In the genomic region with DNA sequence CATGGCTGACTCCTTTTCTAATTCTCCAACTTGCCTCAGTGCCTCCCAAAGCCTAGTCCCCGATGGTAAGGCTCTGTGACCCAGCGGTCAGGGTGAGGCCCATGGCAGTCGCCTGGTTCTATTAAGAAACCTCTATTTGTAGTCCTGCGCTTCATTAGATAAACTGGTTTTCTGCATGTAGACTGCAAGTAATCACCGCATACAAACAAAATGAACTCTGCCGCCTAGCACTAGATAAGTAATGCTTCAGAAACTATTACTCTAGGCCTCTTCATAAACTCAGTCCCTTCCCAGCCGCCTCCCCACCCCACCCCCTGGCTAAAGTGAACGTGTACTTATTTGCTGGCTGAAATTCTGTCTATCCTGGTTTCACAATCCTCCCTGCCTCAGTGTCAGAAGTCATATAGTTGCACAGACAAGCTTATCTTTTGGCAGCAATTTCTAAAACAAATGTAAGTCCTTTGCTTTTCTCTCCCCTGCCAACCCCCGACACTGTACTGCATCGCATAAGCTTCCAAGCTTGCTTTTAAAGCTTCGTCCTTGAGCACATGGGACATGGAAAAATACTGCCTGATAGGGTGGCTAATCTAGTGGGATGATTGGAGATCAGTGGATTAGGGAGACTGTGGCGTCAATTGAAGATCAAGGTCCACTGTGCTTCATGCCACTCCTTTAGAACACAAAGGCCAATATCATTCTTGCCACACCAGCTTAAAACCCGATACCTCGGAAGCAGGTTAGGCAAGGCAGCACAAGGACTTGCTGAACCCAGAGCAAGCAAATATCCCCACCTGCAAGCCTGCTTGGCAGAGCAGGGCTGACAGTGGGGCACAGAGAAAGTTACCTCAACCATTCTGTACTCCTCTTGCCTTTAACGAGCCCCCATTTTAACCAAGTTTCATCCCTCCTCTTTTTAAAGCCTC, we compare ENCODE assay signal across 10 cellular contexts.
DNase-seq lines count a peak whose midpoint lies in the region; ATAC-seq and TF ChIP-seq lines count a peak whose summit lies in the region.
"Had no signal": no experiment of that assay in that cellular context is flagged by ENCODE, and none has a peak within 500 bp of the region (broad histone marks: within the 10 kb centered on the region; RNA-seq: fewer than 3 reads in every experiment).

No MANE protein-coding gene starts in this region.

- no peaks in the 10 kb centered on the region for H3K79me1 ChIP-seq in neuronal stem cell (ENCODE audit: low read depth, low read length)

- H3K18ac ChIP-seq in neuronal stem cell (ENCODE audit: low read length) = peak overlapping the region; percentile 76

- peak overlapping the region; percentile 62 for H2BK120ac ChIP-seq in neuronal stem cell (ENCODE audit: low read depth, low read length)

- no peaks in the 10 kb centered on the region for H3F3A ChIP-seq in OCI-LY1 (ENCODE audit: insufficient read depth, low read length)

- H3K4me3 Mint-ChIP-seq in CD8-positive, alpha-beta memory T cell = peak overlapping the region in 2 of 7 donors; percentile 40 to 68

- no peak overlapping the region for H3K4me3 ChIP-seq in CD8-positive, alpha-beta memory T cell (ENCODE audit: low read length)
- H3K4me3 ChIP-seq in OCI-LY1 (ENCODE audit: low read depth, low read length, poor library complexity, severe bottlenecking) (no peak overlapping the region), neuronal stem cell (ENCODE audit: low read length in 2 of 2) (no peak overlapping the region)

- CTCF ChIA-PET in CD8-positive, alpha-beta memory T cell (lab: Charles Lee) = no interaction called here

- H3K9me3 ChIP-seq in CD8-positive, alpha-beta memory T cell (ENCODE audit: low read length) = no peaks in the 10 kb centered on the region
- no peaks in the 10 kb centered on the region for H3K9me3 ChIP-seq in OCI-LY1 (ENCODE audit: low read length)
- H3K9me3 ChIP-seq in neuronal stem cell (replicated peaks in 1 of 2; ENCODE audit: control insufficient read depth in 2 of 2, insufficient read depth in 1 of 2, low read depth in 1 of 2, low read length in 2 of 2) = no peaks in the 10 kb centered on the region

- H4K8ac ChIP-seq in neuronal stem cell (ENCODE audit: low read depth, low read length) = no peak overlapping the region

- H3K27ac ChIP-seq in CD8-positive, alpha-beta memory T cell (ENCODE audit: low read depth, low read length) = peak overlapping the region; percentile 62
- H3K27ac ChIP-seq in OCI-LY1 (ENCODE audit: low read depth, low read length, poor library complexity, severe bottlenecking) (peak overlapping the region; percentile 73), foreskin keratinocyte (peak overlapping the region; percentile 98), neuronal stem cell (replicated peaks; ENCODE audit: low read length) (no peak overlapping the region)

- POLR2A ChIA-PET in CD8-positive, alpha-beta memory T cell (lab: Charles Lee) = no interaction called here

- H3K9ac ChIP-seq in OCI-LY1 (ENCODE audit: low read length) (no peak overlapping the region; the same call in 1 of the 2 replicates), neuronal stem cell (ENCODE audit: low read depth, low read length, poor library complexity) (no peak overlapping the region)

- no peaks in the 10 kb centered on the region for H3K4me1 ChIP-seq in CD8-positive, alpha-beta memory T cell (ENCODE audit: insufficient read depth, low read length)
- H3K4me1 ChIP-seq in OCI-LY1 (ENCODE audit: insufficient read depth, low read length, severe bottlenecking) (peaks cover 62% of the 10 kb centered on the region), foreskin keratinocyte (peaks cover 18% of the 10 kb centered on the region), neuronal stem cell (ENCODE audit: control insufficient read depth in 2 of 2, insufficient read depth in 1 of 2, low read depth in 1 of 2, low read length in 2 of 2) (peaks cover 16 to 27% of the 10 kb centered on the region in 2 donors)

- H2AFZ ChIP-seq in OCI-LY1 (ENCODE audit: low read length) = no peak overlapping the region
- H2AFZ ChIP-seq in neuronal stem cell (ENCODE audit: low read length) = peak overlapping the region; percentile 86

- H3K36me3 ChIP-seq in CD8-positive, alpha-beta memory T cell (ENCODE audit: insufficient read depth, low read length) = no peaks in the 10 kb centered on the region
- no peaks in the 10 kb centered on the region; the same call in 1 of the 2 replicates for H3K36me3 ChIP-seq in OCI-LY1 (ENCODE audit: insufficient read depth, low read length)
- no peaks in the 10 kb centered on the region for H3K36me3 ChIP-seq in neuronal stem cell (replicated peaks in 1 of 2; ENCODE audit: control insufficient read depth in 2 of 2, insufficient read depth in 2 of 2, low read length in 2 of 2)

- peaks cover 12 to 27% (median 16%) of the 10 kb centered on the region in 3 donors for H3K4me1 Mint-ChIP-seq in CD8-positive, alpha-beta memory T cell

- peak overlapping the region; percentile 87 for H2BK5ac ChIP-seq in neuronal stem cell (ENCODE audit: low read length)

- peaks cover 0 to 2% (median 0%) of the 10 kb centered on the region in 3 donors for H3K36me3 Mint-ChIP-seq in CD8-positive, alpha-beta memory T cell

- TF ChIP-seq CTCF in OCI-LY1 (IDR thresholded peaks at IDR 0.05; ENCODE audit: low read length) (no peak), foreskin keratinocyte (conservative IDR thresholded peaks at IDR 0.05) (no peak)

- peak overlapping the region in 1 of 8 donors; percentile 22 for H3K27ac Mint-ChIP-seq in CD8-positive, alpha-beta memory T cell

- H3K9me3 Mint-ChIP-seq in CD8-positive, alpha-beta memory T cell = peaks cover 0 to 4% (median 0%) of the 10 kb centered on the region in 5 donors

- H4K20me1 ChIP-seq in OCI-LY1 (ENCODE audit: insufficient read depth, low read length) = no peaks in the 10 kb centered on the region

- ATAC-seq in foreskin keratinocyte (no peak), GM21529 (IDR thresholded peaks at IDR 0.05; ENCODE audit: unreplicated experiment) (no peak)

- WGBS in neuronal stem cell (ENCODE audit: extremely low coverage in 2 of 2, insufficient read length in 2 of 2, insufficient replicate concordance in 1 of 2), 2 donors = no CpG with 5 or more reads among the region's 15 CpGs

- no peak for DNase-seq in CD8-positive, alpha-beta memory T cell
- no peak for DNase-seq in foreskin keratinocyte
- no peak for DNase-seq in neuronal stem cell (ENCODE audit: low spot score)
- no peak for DNase-seq in DMS114 treated with DMSO at 0.1 percent for 48 hours (lab: John Stamatoyannopoulos, UW; ENCODE audit: unreplicated experiment)
- no peak for DNase-seq in stimulated activated naive CD4-positive, alpha-beta T cell treated with Interleukin-2 at 50 U/mL for 16 hours (lab: John Stamatoyannopoulos, UW)
- DNase-seq in NCI-H1694 (lab: John Stamatoyannopoulos, UW) = no peak
- DNase-seq: effector CD8-positive, alpha-beta T cell; posterior cingulate gyrus had no signal

- no peak overlapping the region for H3K23ac ChIP-seq in neuronal stem cell (ENCODE audit: low read depth, low read length, poor library complexity)

- H2AK5ac ChIP-seq in neuronal stem cell (ENCODE audit: low read depth, low read length) = no peak overlapping the region

- H3K27me3 ChIP-seq in CD8-positive, alpha-beta memory T cell (ENCODE audit: insufficient read depth, low read length, poor library complexity, severe bottlenecking) = no peaks in the 10 kb centered on the region
- no peaks in the 10 kb centered on the region for H3K27me3 ChIP-seq in OCI-LY1 (ENCODE audit: insufficient read depth, low read length)
- no peaks in the 10 kb centered on the region for H3K27me3 ChIP-seq in foreskin keratinocyte
- no peaks in the 10 kb centered on the region for H3K27me3 ChIP-seq in neuronal stem cell (ENCODE audit: control insufficient read depth in 3 of 3, insufficient read depth in 3 of 3, low read depth in 1 of 3, low read length in 3 of 3)

- peak overlapping the region; percentile 57 for H3K4me2 ChIP-seq in OCI-LY1 (ENCODE audit: low read length)
- H3K4me2 ChIP-seq in neuronal stem cell (ENCODE audit: insufficient read depth, low read length, poor library complexity, severe bottlenecking) = no peak overlapping the region

- H2BK15ac ChIP-seq in neuronal stem cell (ENCODE audit: low read length) = no peak overlapping the region

- H4K91ac ChIP-seq in neuronal stem cell (ENCODE audit: low read depth, low read length, poor library complexity) = no peak overlapping the region

- H2BK12ac ChIP-seq in neuronal stem cell (ENCODE audit: low read length) = no peak overlapping the region

- no peak overlapping the region for H3K14ac ChIP-seq in neuronal stem cell (ENCODE audit: low read length)

- H3K9me2 ChIP-seq in OCI-LY1 (ENCODE audit: low read depth, low read length) = no peaks in the 10 kb centered on the region

- H3K4ac ChIP-seq in neuronal stem cell (ENCODE audit: low read length) = no peak overlapping the region

- H3K79me2 ChIP-seq in OCI-LY1 (ENCODE audit: insufficient read depth, low read length) = no peaks in the 10 kb centered on the region

- peaks cover 2 to 4% of the 10 kb centered on the region in 2 donors for H3K27me3 Mint-ChIP-seq in CD8-positive, alpha-beta memory T cell
